ENCODE assay signal across 1 cellular context in genomic region chr14:99871771-99872170, GRCh38.
TF ChIP-seq lines count a peak whose summit lies in the region.

No MANE protein-coding gene starts in this region.

TF ChIP-seq in GM23338, 12 proteins besides CTCF, POLR2A, EP300 and RAD21:
- TF ChIP-seq ZNF462 (CRISPR knock-in tag; IDR thresholded peaks at IDR 0.05) (no peak), ETS1 (IDR thresholded peaks at IDR 0.05) (no peak), NANOG (IDR thresholded peaks at IDR 0.05; ENCODE audit: borderline replicate concordance) (no peak), JUNB (IDR thresholded peaks at IDR 0.05; ENCODE audit: unreplicated experiment) (no peak), CREB1 (CRISPR knock-in tag; IDR thresholded peaks at IDR 0.05; ENCODE audit: low read depth) (no peak), REST (IDR thresholded peaks at IDR 0.05; ENCODE audit: unreplicated experiment) (no peak), ZNF114 (CRISPR knock-in tag; IDR thresholded peaks at IDR 0.05) (no peak), ZNF331 (CRISPR knock-in tag; IDR thresholded peaks at IDR 0.05; ENCODE audit: low read depth) (no peak), EZH2phosphoT487 (IDR thresholded peaks at IDR 0.05; ENCODE audit: unreplicated experiment) (no peak)
TF ChIP-seq in GM23338: peak in this region for 0.
